Comparison of ENCODE assay signal across 10 cellular contexts in genomic region chr3:125142418-125142778, GRCh38.
DNase-seq lines count a peak whose midpoint lies in the region; ATAC-seq, FAIRE-seq and TF ChIP-seq lines count a peak whose summit lies in the region.
"Had no signal": no experiment of that assay in that cellular context is flagged by ENCODE, and none has a peak within 500 bp of the region (broad histone marks: within the 10 kb centered on the region; RNA-seq: fewer than 3 reads in every experiment).

No MANE protein-coding gene starts in this region.

- no peak for FAIRE-seq in D721Med (lab: Jason Lieb, UNC)
- FAIRE-seq: bronchial epithelial cell had no signal

- H3K9me3 Mint-ChIP-seq in chondrocyte (ENCODE audit: low read depth): no peaks in the 10 kb centered on the region
- H3K9me3 Mint-ChIP-seq in naive thymus-derived CD8-positive, alpha-beta T cell: no peaks in the 10 kb centered on the region

- no peaks in the 10 kb centered on the region for H3K27me3 Mint-ChIP-seq in chondrocyte (ENCODE audit: low read depth)
- no peaks in the 10 kb centered on the region for H3K27me3 Mint-ChIP-seq in naive thymus-derived CD8-positive, alpha-beta T cell

- DNase-seq in right cardiac atrium (no peak), Right ventricle myocardium superior (no peak), chondrocyte (ENCODE audit: low spot score) (no peak), posterior cingulate gyrus (no peak), anterior cingulate cortex (lab: John Stamatoyannopoulos, UW) (no peak), D721Med (ENCODE audit: insufficient read length, low spot score) (no peak)
- no peak for DNase-seq in naive thymus-derived CD8-positive, alpha-beta T cell
- DNase-seq: AML-193 had no signal

- no peaks in the 10 kb centered on the region for H3K27me3 ChIP-seq in right cardiac atrium (ENCODE audit: control insufficient read depth, insufficient read depth)

- ATAC-seq in right cardiac atrium: no peak
- ATAC-seq in Right ventricle myocardium superior (ENCODE audit: poor library complexity): no peak
- ATAC-seq in naive thymus-derived CD8-positive, alpha-beta T cell: no peak
- ATAC-seq in HG03521 (IDR thresholded peaks at IDR 0.05; ENCODE audit: unreplicated experiment): no peak

- H3K27ac ChIP-seq in right cardiac atrium (ENCODE audit: low read length): peak overlapping the region; percentile 62

- no peak for TF ChIP-seq CTCF in chondrocyte (IDR thresholded peaks at IDR 0.05)
- TF ChIP-seq CTCF in D721Med (IDR thresholded peaks at IDR 0.05; ENCODE audit: insufficient read depth, missing control alignments): no peak

- H3K27ac Mint-ChIP-seq in chondrocyte (ENCODE audit: unreplicated experiment): peak overlapping the region; percentile 71
- peak overlapping the region in 9 of 10 donors; percentile 36 to 92 (median 83) for H3K27ac Mint-ChIP-seq in naive thymus-derived CD8-positive, alpha-beta T cell

- H3K36me3 Mint-ChIP-seq in chondrocyte (ENCODE audit: low read depth): no peaks in the 10 kb centered on the region
- H3K36me3 Mint-ChIP-seq in naive thymus-derived CD8-positive, alpha-beta T cell: no peaks in the 10 kb centered on the region

- H3K4me3 ChIP-seq in right cardiac atrium (ENCODE audit: low read length): no peak overlapping the region

- H3K4me3 Mint-ChIP-seq in chondrocyte (ENCODE audit: unreplicated experiment): no peak overlapping the region
- H3K4me3 Mint-ChIP-seq in naive thymus-derived CD8-positive, alpha-beta T cell: peak overlapping the region; percentile 16 to 88 (median 80)

- intact Hi-C loops in right cardiac atrium (cut with DNase I) (loop anchor here (5.0 to 10.0 kb wide), 5 partner anchors 85 to 138 kb away; partner anchors contain the start of gene HEG1 (in 2 of the 4)), Right ventricle myocardium superior (cut with DNase I) (loop anchor here (5.0 kb wide), 1 partner anchor 80 kb away; no protein-coding TSS in a partner anchor), posterior cingulate gyrus (cut with DNase I) (loop anchor here (10.0 kb wide), 1 partner anchor 88 kb away; the partner anchor contains the start of gene HEG1)

- POLR2A ChIA-PET in naive thymus-derived CD8-positive, alpha-beta T cell (lab: Charles Lee): interaction anchor here (1.0 to 1.4 kb wide), 2 partner anchors 10 to 90 kb away, joined by 4 to 5 read pairs; no protein-coding TSS in a partner anchor

- no peaks in the 10 kb centered on the region for H3K9me3 ChIP-seq in right cardiac atrium (ENCODE audit: control insufficient read depth, low read length)

- H3K4me1 ChIP-seq in right cardiac atrium (ENCODE audit: control insufficient read depth, insufficient read depth, low read length): peaks cover 21% of the 10 kb centered on the region

- 90% methylated on average over 12 of the region's 12 CpGs for WGBS in right cardiac atrium

- peaks cover 75% of the 10 kb centered on the region for H3K4me1 Mint-ChIP-seq in chondrocyte (ENCODE audit: low read depth)
- peaks cover 4 to 53% (median 44%) of the 10 kb centered on the region in 4 donors for H3K4me1 Mint-ChIP-seq in naive thymus-derived CD8-positive, alpha-beta T cell
